27 cellular contexts compared by ENCODE assay signal in the genomic region with DNA sequence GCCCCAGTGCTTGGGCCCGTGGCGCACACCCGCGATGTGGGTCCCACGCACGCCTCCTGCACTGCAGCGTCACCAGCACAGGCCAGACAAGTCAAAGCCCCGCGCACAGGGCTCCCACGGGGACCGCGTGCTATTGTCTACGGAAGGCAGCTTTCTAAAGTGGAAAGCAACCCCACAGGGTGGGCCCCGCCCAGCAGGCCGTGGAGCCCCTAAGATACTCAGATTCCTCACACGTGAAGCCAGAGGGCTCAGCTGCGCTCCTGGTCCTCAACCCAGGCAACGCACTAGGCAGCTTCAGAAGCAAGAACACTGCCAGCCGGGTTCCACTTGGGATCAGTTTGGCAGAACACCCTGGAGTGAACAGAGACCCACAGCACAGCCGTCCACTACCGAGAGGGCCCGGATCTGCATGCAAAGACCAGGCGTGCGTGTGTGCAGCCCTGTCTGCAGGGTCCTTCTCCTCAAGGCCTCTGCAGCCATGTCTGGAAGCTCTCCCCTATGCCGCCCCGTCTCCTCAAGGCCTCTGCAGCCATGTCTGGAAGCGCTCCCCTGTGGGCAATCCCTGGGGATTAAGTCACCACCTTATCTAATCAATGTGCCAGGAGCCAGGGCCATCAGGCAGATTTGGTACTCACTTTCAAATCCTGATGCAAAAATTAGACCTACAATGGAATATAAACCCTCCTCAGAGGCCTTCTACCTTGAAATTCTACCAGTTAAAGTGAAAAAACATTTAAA.
DNase-seq lines count a peak whose midpoint lies in the region; ATAC-seq and TF ChIP-seq lines count a peak whose summit lies in the region.
"Had no signal": no experiment of that assay in that cellular context is flagged by ENCODE, and none has a peak within 500 bp of the region (broad histone marks: within the 10 kb centered on the region; RNA-seq: fewer than 3 reads in every experiment).

No MANE protein-coding gene starts in this region.

- no peak overlapping the region for H3K56ac ChIP-seq in mesendoderm (ENCODE audit: low read length)

- no peak overlapping the region for H3K4me3 Mint-ChIP-seq in activated CD8-positive, alpha-beta memory T cell treated with anti-CD3 and anti-CD28 coated beads, Interleukin-2, amount 10 ng/mL, durations not matched to agents 7 days and 5 days
- H3K4me3 Mint-ChIP-seq in glutamatergic neuron (ENCODE audit: unreplicated experiment), result no peak overlapping the region
- H3K4me3 Mint-ChIP-seq: activated CD4-positive, alpha-beta memory T cell treated with anti-CD3 and anti-CD28 coated beads, Interleukin-2, amount 10 ng/mL, durations not matched to agents 7 days and 5 days; CD8-positive, alpha-beta T cell; mesothelial cell of epicardium; natural killer cell treated with Interleukin-12 subunit alpha and Interleukin-12 subunit beta and Interleukin-15 and Interleukin-18, amount 100 ng/mL, for 72 hours; stimulated activated naive B cell treated with anti-CD40 and anti-IgM and Interleukin-4, amounts not matched to agents 10 μg/mL and 1 μg/mL and 100 μg/mL, for 72 hours had no signal

- H3K4me1 ChIP-seq in mesendoderm (ENCODE audit: control insufficient read depth, low read depth, low read length) (no peaks in the 10 kb centered on the region), suprapubic skin (no peaks in the 10 kb centered on the region)
- H3K4me1 ChIP-seq: gastroesophageal sphincter had no signal

- H3K27ac ChIP-seq in mesendoderm (ENCODE audit: low read depth, low read length) (no peak overlapping the region), suprapubic skin (no peak overlapping the region)
- H3K27ac ChIP-seq: gastroesophageal sphincter, KMS-11, thoracic aorta had no signal

- H3K27me3 Mint-ChIP-seq in activated CD8-positive, alpha-beta memory T cell treated with anti-CD3 and anti-CD28 coated beads, Interleukin-2, amount 10 ng/mL, durations not matched to agents 7 days and 5 days, result no peaks in the 10 kb centered on the region
- H3K27me3 Mint-ChIP-seq in glutamatergic neuron (ENCODE audit: unreplicated experiment), result peaks cover 4% of the 10 kb centered on the region
- H3K27me3 Mint-ChIP-seq: activated CD4-positive, alpha-beta memory T cell treated with anti-CD3 and anti-CD28 coated beads, Interleukin-2, amount 10 ng/mL, durations not matched to agents 7 days and 5 days; natural killer cell treated with Interleukin-12 subunit alpha and Interleukin-12 subunit beta and Interleukin-15 and Interleukin-18, amount 100 ng/mL, for 72 hours; stimulated activated naive B cell treated with anti-CD40 and anti-IgM and Interleukin-4, amounts not matched to agents 10 μg/mL and 1 μg/mL and 100 μg/mL, for 72 hours had no signal

- no peak overlapping the region for H2BK120ac ChIP-seq in mesendoderm (ENCODE audit: low read depth, low read length)

- no peak overlapping the region for H3K18ac ChIP-seq in mesendoderm (ENCODE audit: low read length)

- peaks cover 22% of the 10 kb centered on the region for H3K9me3 Mint-ChIP-seq in activated CD8-positive, alpha-beta memory T cell treated with anti-CD3 and anti-CD28 coated beads, Interleukin-2, amount 10 ng/mL, durations not matched to agents 7 days and 5 days (ENCODE audit: low read depth)
- H3K9me3 Mint-ChIP-seq in glutamatergic neuron (ENCODE audit: unreplicated experiment), result peaks cover 24% of the 10 kb centered on the region

- no peak overlapping the region for H3K4me2 ChIP-seq in mesendoderm (ENCODE audit: low read length)
- H3K4me2 ChIP-seq: KMS-11, smooth muscle cell had no signal

- no peak overlapping the region for H3K4ac ChIP-seq in mesendoderm (ENCODE audit: low read depth, low read length)

- H3K23ac ChIP-seq in mesendoderm (ENCODE audit: low read length), result no peak overlapping the region

- H3K9ac ChIP-seq in mesendoderm (ENCODE audit: low read length), result no peak overlapping the region
- H3K9ac ChIP-seq: KMS-11 had no signal

- H3K36me3 ChIP-seq in mesendoderm (ENCODE audit: control insufficient read depth, insufficient read depth, low read length) (peaks cover 1% of the 10 kb centered on the region), suprapubic skin (peaks cover 40% of the 10 kb centered on the region)
- H3K36me3 ChIP-seq: thoracic aorta had no signal

- no peak overlapping the region for H3K27ac Mint-ChIP-seq in activated CD8-positive, alpha-beta memory T cell treated with anti-CD3 and anti-CD28 coated beads, Interleukin-2, amount 10 ng/mL, durations not matched to agents 7 days and 5 days
- H3K27ac Mint-ChIP-seq in glutamatergic neuron (ENCODE audit: unreplicated experiment), result no peak overlapping the region
- H3K27ac Mint-ChIP-seq: activated CD4-positive, alpha-beta memory T cell treated with anti-CD3 and anti-CD28 coated beads, Interleukin-2, amount 10 ng/mL, durations not matched to agents 7 days and 5 days; activated naive CD4-positive, alpha-beta T cell treated with anti-CD3 and anti-CD28 coated beads, Interleukin-2, amount 50 U/mL, for 72 hours; CD8-positive, alpha-beta T cell; mesothelial cell of epicardium; natural killer cell treated with Interleukin-12 subunit alpha and Interleukin-12 subunit beta and Interleukin-15 and Interleukin-18, amount 100 ng/mL, for 72 hours; stimulated activated naive B cell treated with anti-CD40 and anti-IgM and Interleukin-4, amounts not matched to agents 10 μg/mL and 1 μg/mL and 100 μg/mL, for 72 hours had no signal

- no peak for TF ChIP-seq EP300 in suprapubic skin (IDR thresholded peaks at IDR 0.05)

- no CpG with 5 or more reads among the region's 27 CpGs for WGBS in mesendoderm (ENCODE audit: extremely low coverage, insufficient coverage, low lambda C conversion rate)
- 98% methylated on average over 16 of the region's 27 CpGs for WGBS in suprapubic skin

- no peak overlapping the region for H3K4me3 ChIP-seq in mesendoderm (ENCODE audit: low read length)
- no peak overlapping the region for H3K4me3 ChIP-seq in suprapubic skin
- H3K4me3 ChIP-seq: gastroesophageal sphincter, smooth muscle cell, thoracic aorta had no signal

- no peak for TF ChIP-seq POLR2A in suprapubic skin (IDR thresholded peaks at IDR 0.05)

- H3K27me3 ChIP-seq in mesendoderm (ENCODE audit: insufficient read depth, low read length, poor library complexity), result no peaks in the 10 kb centered on the region
- H3K27me3 ChIP-seq in suprapubic skin, result no peaks in the 10 kb centered on the region
- H3K27me3 ChIP-seq: gastroesophageal sphincter had no signal

- peaks cover 18% of the 10 kb centered on the region for H3K9me3 ChIP-seq in suprapubic skin

- no peak for ATAC-seq in activated CD8-positive, alpha-beta memory T cell treated with anti-CD3 and anti-CD28 coated beads, Interleukin-2, amount 10 ng/mL, durations not matched to agents 7 days and 5 days
- ATAC-seq in HG02623 (IDR thresholded peaks at IDR 0.05; ENCODE audit: unreplicated experiment) (no peak), GM18517 (IDR thresholded peaks at IDR 0.05; ENCODE audit: unreplicated experiment) (no peak)
- ATAC-seq: activated naive CD4-positive, alpha-beta T cell treated with anti-CD3 and anti-CD28 coated beads, Interleukin-2, amount 50 U/mL, for 72 hours; CD8-positive, alpha-beta T cell; esophagus mucosa; gastroesophageal sphincter; natural killer cell treated with Interleukin-12 subunit alpha and Interleukin-12 subunit beta and Interleukin-15 and Interleukin-18, amount 100 ng/mL, for 72 hours; stimulated activated naive B cell treated with anti-CD40 and anti-IgM and Interleukin-4, amounts not matched to agents 10 μg/mL and 1 μg/mL and 100 μg/mL, for 72 hours had no signal

- no peak for TF ChIP-seq CTCF in glutamatergic neuron (IDR thresholded peaks at IDR 0.05; ENCODE audit: partially characterized antibody, unreplicated experiment)
- TF ChIP-seq CTCF in suprapubic skin (IDR thresholded peaks at IDR 0.05), result no peak

- peaks cover 43% of the 10 kb centered on the region for H3K36me3 Mint-ChIP-seq in activated CD8-positive, alpha-beta memory T cell treated with anti-CD3 and anti-CD28 coated beads, Interleukin-2, amount 10 ng/mL, durations not matched to agents 7 days and 5 days
- peaks cover 33% of the 10 kb centered on the region for H3K36me3 Mint-ChIP-seq in glutamatergic neuron (ENCODE audit: unreplicated experiment)

- H2BK15ac ChIP-seq in mesendoderm (replicated peaks; ENCODE audit: low read depth), result no peak overlapping the region

- H3K79me2 ChIP-seq in mesendoderm (ENCODE audit: control insufficient read depth, insufficient read depth, low read length), result no peaks in the 10 kb centered on the region

- CTCF ChIA-PET in activated CD8-positive, alpha-beta memory T cell treated with anti-CD3 and anti-CD28 coated beads, Interleukin-2, amount 10 ng/mL, durations not matched to agents 7 days and 5 days (lab: Charles Lee), result no interaction called here

- H2BK5ac ChIP-seq in mesendoderm (ENCODE audit: low read length), result no peak overlapping the region

- H4K5ac ChIP-seq in mesendoderm (ENCODE audit: low read length), result no peak overlapping the region

- H2AK5ac ChIP-seq in mesendoderm (ENCODE audit: low read length), result no peak overlapping the region

- H4K8ac ChIP-seq in mesendoderm (ENCODE audit: low read depth, low read length), result no peak overlapping the region

- peak; percentile 12 for DNase-seq in activated CD8-positive, alpha-beta memory T cell treated with anti-CD3 and anti-CD28 coated beads, Interleukin-2, amount 50 U/mL, for 4 hours
- no peak for DNase-seq in activated CD8-positive, alpha-beta memory T cell treated with anti-CD3 and anti-CD28 coated beads, Interleukin-2, amount 10 ng/mL, durations not matched to agents 7 days and 5 days
- peak; percentile 23 for DNase-seq in glutamatergic neuron
- peak; percentile 19 for DNase-seq in mesendoderm
- peak; percentile 44 to 71 for DNase-seq in suprapubic skin (ENCODE audit: low spot score in 2 of 2)
- DNase-seq in GM19238 (ENCODE audit: insufficient read length, low spot score), result no peak
- DNase-seq: 8988T; activated CD4-positive, alpha-beta memory T cell treated with anti-CD3 and anti-CD28 coated beads, Interleukin-2, amount 10 ng/mL, durations not matched to agents 7 days and 5 days; AML-193; CD8-positive, alpha-beta T cell; effector CD8-positive, alpha-beta T cell; GDM1; NCI-H2171 treated with DMSO at 0.1 percent for 48 hours; NCI-H526 treated with DMSO at 0.1 percent for 48 hours; RPMI8226; stimulated activated CD4-positive, alpha-beta T cell treated with anti-CD3 and anti-CD28 coated beads, Interleukin-2, amount 100 ng/mL, for 48 hours; stimulated activated naive B cell treated with anti-CD40 and anti-IgM and Interleukin-4, amounts not matched to agents 10 μg/mL and 1 μg/mL and 100 μg/mL, for 72 hours had no signal

- H3K4me1 Mint-ChIP-seq in activated CD8-positive, alpha-beta memory T cell treated with anti-CD3 and anti-CD28 coated beads, Interleukin-2, amount 10 ng/mL, durations not matched to agents 7 days and 5 days, result peaks cover 12% of the 10 kb centered on the region
- H3K4me1 Mint-ChIP-seq in glutamatergic neuron (ENCODE audit: low read depth, unreplicated experiment), result peaks cover 7% of the 10 kb centered on the region
- H3K4me1 Mint-ChIP-seq: stimulated activated naive B cell treated with anti-CD40 and anti-IgM and Interleukin-4, amounts not matched to agents 10 μg/mL and 1 μg/mL and 100 μg/mL, for 72 hours had no signal

- H3K79me1 ChIP-seq in mesendoderm (ENCODE audit: low read length), result no peaks in the 10 kb centered on the region

Comparison
In these comparisons a context has a peak if more than half of its experiments do, and no peak if none do; other contexts are left out.
1. DNase-seq: peak in activated CD8-positive, alpha-beta memory T cell treated with anti-CD3 and anti-CD28 coated beads, Interleukin-2, amount 50 U/mL, for 4 hours (single experiment), glutamatergic neuron (single experiment), mesendoderm (single experiment) and suprapubic skin (2 of 2); none in activated CD8-positive, alpha-beta memory T cell treated with anti-CD3 and anti-CD28 coated beads, Interleukin-2, amount 10 ng/mL, durations not matched to agents 7 days and 5 days (single experiment) and GM19238 (single experiment).